ENCODE assay signal across 28 cellular contexts in the genomic region with DNA sequence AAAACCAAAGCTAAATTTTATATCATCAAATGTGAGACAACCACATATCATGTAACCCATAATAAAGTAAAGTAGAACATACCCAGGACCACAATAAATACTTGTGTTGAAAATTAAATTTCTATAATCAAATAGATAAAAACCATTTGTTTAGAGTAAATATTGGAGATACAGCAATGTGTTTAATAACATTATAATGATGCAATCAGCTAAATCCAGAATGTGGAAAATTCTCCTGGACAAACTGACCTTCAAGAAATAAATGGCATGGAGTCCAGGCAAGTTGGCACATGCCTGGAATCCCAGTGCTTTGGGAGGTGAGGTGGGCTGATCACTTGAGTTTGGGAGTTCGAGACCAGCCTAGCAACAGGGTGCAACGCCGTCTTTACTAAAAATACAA.
"Had no signal": no experiment of that assay in that cellular context is flagged by ENCODE, and none has a peak within 500 bp of the region (broad histone marks: within the 10 kb centered on the region; RNA-seq: fewer than 3 reads in every experiment).

No MANE protein-coding gene starts in this region.

- H3K27me3 ChIP-seq: colonic mucosa had no signal

- H3K36me3 ChIP-seq: colonic mucosa, esophagus muscularis mucosa, esophagus squamous epithelium, gastrocnemius medialis, gastroesophageal sphincter, heart left ventricle, heart right ventricle had no signal

- H3K27ac ChIP-seq: colonic mucosa, coronary artery, dorsolateral prefrontal cortex, epithelial cell of prostate, esophagus muscularis mucosa, esophagus squamous epithelium, foreskin keratinocyte, gastrocnemius medialis, gastroesophageal sphincter, heart left ventricle, heart right ventricle had no signal

- ATAC-seq: effector memory CD8-positive, alpha-beta T cell; esophagus mucosa; foreskin keratinocyte; gastrocnemius medialis; gastroesophageal sphincter; heart left ventricle; heart right ventricle had no signal

- H3K9me3 ChIP-seq: colonic mucosa, esophagus muscularis mucosa, esophagus squamous epithelium, gastrocnemius medialis, heart right ventricle had no signal

- DNase-seq: colonic mucosa; cortex of kidney; dermis blood vessel endothelial cell; dorsolateral prefrontal cortex; effector CD4-positive, alpha-beta T cell; effector CD8-positive, alpha-beta T cell; effector memory CD4-positive, alpha-beta T cell; effector memory CD8-positive, alpha-beta T cell; endodermal cell; erythroblast; esophagus squamous epithelium; foreskin fibroblast; foreskin keratinocyte; foreskin melanocyte; gastrocnemius medialis; glutamatergic neuron; head of caudate nucleus; heart left ventricle; heart right ventricle had no signal

- H3K4me1 ChIP-seq: colonic mucosa, esophagus muscularis mucosa, foreskin keratinocyte, gastrocnemius medialis, gastroesophageal sphincter, heart left ventricle had no signal

- H3K4me3 ChIP-seq: colonic mucosa, coronary artery, dorsolateral prefrontal cortex, esophagus muscularis mucosa, esophagus squamous epithelium, gastrocnemius medialis, gastroesophageal sphincter, heart left ventricle, heart right ventricle had no signal

- FAIRE-seq: colon, endometrium, endothelial cell of umbilical vein, frontal cortex had no signal
